ENCODE assay signal across 11 cellular contexts in the genomic region with DNA sequence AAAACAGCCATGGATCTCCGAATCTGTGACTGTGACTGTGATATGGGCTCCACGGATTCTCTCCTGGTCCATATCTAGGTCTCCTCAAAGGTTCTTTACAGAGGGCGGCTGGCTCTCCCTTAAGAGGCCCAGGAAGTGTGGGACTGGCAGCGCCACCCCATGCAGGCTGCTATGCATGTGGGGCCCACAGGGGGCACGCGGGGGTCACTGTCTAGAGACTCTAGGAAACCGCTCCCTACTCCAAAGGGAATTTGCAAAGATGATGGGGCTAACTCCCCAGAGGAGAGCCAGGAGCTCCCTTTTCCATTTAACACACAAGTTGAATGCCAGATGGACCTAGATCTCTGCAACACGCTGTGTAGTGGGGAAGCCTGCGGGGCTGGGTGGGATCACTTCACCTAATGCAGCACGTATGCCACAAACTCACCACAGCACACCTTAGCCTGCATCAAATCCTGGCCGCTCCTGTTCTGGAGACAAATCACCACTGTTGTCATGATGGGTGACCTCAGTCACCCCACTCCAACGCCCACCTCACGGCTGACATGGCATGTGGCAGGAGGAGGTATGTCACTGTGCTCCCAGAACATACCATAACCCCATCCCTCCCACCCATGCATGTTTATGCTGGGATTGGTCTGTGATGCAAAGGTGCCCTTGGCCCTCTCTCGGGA.
DNase-seq lines count a peak whose midpoint lies in the region; ATAC-seq, FAIRE-seq and TF ChIP-seq lines count a peak whose summit lies in the region.
"Had no signal": no experiment of that assay in that cellular context is flagged by ENCODE, and none has a peak within 500 bp of the region (broad histone marks: within the 10 kb centered on the region; RNA-seq: fewer than 3 reads in every experiment).

No MANE protein-coding gene starts in this region.

- H4K12ac ChIP-seq in trophoblast cell (ENCODE audit: low read depth, low read length), result no peak overlapping the region

- H3K18ac ChIP-seq in trophoblast cell (ENCODE audit: low read length), result peak overlapping the region; percentile 38

- no peak overlapping the region for H4K91ac ChIP-seq in trophoblast cell (ENCODE audit: low read depth, low read length)

- DNase-seq in left ventricle myocardium inferior (no peak), cardiac septum (ENCODE audit: low spot score) (no peak), esophagus squamous epithelium (lab: John Stamatoyannopoulos, UW) (no peak), trophoblast cell (no peak), upper lobe of right lung (no peak), glomerular visceral epithelial cell (ENCODE audit: extremely low spot score) (no peak), RPMI8226 (no peak), GM19239 (ENCODE audit: insufficient read length, low spot score) (no peak)
- DNase-seq: NCI-H187, NCI-H774 had no signal

- H3K9ac ChIP-seq in trophoblast cell (ENCODE audit: low read length), result no peak overlapping the region

- WGBS in esophagus squamous epithelium, 2 donors, result 77 to 91% methylated on average over 4 to 8 of the region's 14 CpGs
- WGBS in trophoblast cell (ENCODE audit: extremely low coverage, insufficient coverage, insufficient read length), result no CpG with 5 or more reads among the region's 14 CpGs

- peaks cover 2% of the 10 kb centered on the region for H3K79me1 ChIP-seq in trophoblast cell (ENCODE audit: low read length)

- H3K9me3 ChIP-seq in left ventricle myocardium inferior (replicated peaks) (no peaks in the 10 kb centered on the region), esophagus squamous epithelium (no peaks in the 10 kb centered on the region), trophoblast cell (ENCODE audit: insufficient read depth, low read depth, low read length) (peaks cover 2% of the 10 kb centered on the region), upper lobe of right lung (no peaks in the 10 kb centered on the region)
- H3K9me3 ChIP-seq: SJCRH30 had no signal

- H3K4ac ChIP-seq in trophoblast cell (ENCODE audit: low read depth, low read length), result peak overlapping the region; percentile 27

- no peaks in the 10 kb centered on the region for H3K27me3 ChIP-seq in left ventricle myocardium inferior (ENCODE audit: low read depth)
- H3K27me3 ChIP-seq in esophagus squamous epithelium, result no peaks in the 10 kb centered on the region
- no peaks in the 10 kb centered on the region for H3K27me3 ChIP-seq in trophoblast cell (ENCODE audit: insufficient read depth, low read length)
- no peaks in the 10 kb centered on the region for H3K27me3 ChIP-seq in upper lobe of right lung
- H3K27me3 ChIP-seq: SJCRH30 had no signal

- H3K14ac ChIP-seq in trophoblast cell (ENCODE audit: low read length), result no peak overlapping the region

- H4K8ac ChIP-seq in trophoblast cell (ENCODE audit: low read depth, low read length), result no peak overlapping the region

- intact Hi-C loops in left ventricle myocardium inferior (cut with micrococcal nuclease) (no loop called here), cardiac septum (cut with DNase I) (no loop called here), esophagus squamous epithelium (cut with DNase I) (no loop called here), upper lobe of right lung (cut with DNase I) (no loop called here)

- H3K4me1 ChIP-seq in left ventricle myocardium inferior (peaks cover 97% of the 10 kb centered on the region), esophagus squamous epithelium (peaks cover 22 to 98% (median 49%) of the 10 kb centered on the region in 3 donors), trophoblast cell (ENCODE audit: control insufficient read depth in 1 of 2, insufficient read depth in 2 of 2, low read length in 2 of 2) (peaks cover 10 to 22% of the 10 kb centered on the region in 2 experiments), upper lobe of right lung (peaks cover 83% of the 10 kb centered on the region)

- H3K36me3 ChIP-seq in left ventricle myocardium inferior (no peaks in the 10 kb centered on the region), esophagus squamous epithelium (peaks cover 0 to 56% (median 0%) of the 10 kb centered on the region in 3 donors), trophoblast cell (ENCODE audit: control insufficient read depth in 1 of 2, insufficient read depth in 2 of 2, low read length in 2 of 2) (peaks cover 20 to 31% of the 10 kb centered on the region in 2 experiments), upper lobe of right lung (no peaks in the 10 kb centered on the region)

- ATAC-seq in upper lobe of right lung, result no peak

- H3K79me2 ChIP-seq in trophoblast cell (ENCODE audit: control insufficient read depth, insufficient read depth, low read length, poor library complexity), result peaks cover 3% of the 10 kb centered on the region

- TF ChIP-seq POLR2A in esophagus squamous epithelium (IDR thresholded peaks at IDR 0.05), result no peak

- no peak for TF ChIP-seq CTCF in left ventricle myocardium inferior (IDR thresholded peaks at IDR 0.05; ENCODE audit: borderline replicate concordance)
- TF ChIP-seq CTCF in esophagus squamous epithelium (IDR thresholded peaks at IDR 0.05), result no peak
- TF ChIP-seq CTCF in upper lobe of right lung (IDR thresholded peaks at IDR 0.05), result no peak

- H2BK5ac ChIP-seq in trophoblast cell (ENCODE audit: low read depth, low read length, poor library complexity), result no peak overlapping the region

- no peak overlapping the region for H2BK12ac ChIP-seq in trophoblast cell (ENCODE audit: low read length)

- no peak overlapping the region for H2AK5ac ChIP-seq in trophoblast cell (ENCODE audit: low read length)

- FAIRE-seq in GM19239 (lab: Jason Lieb, UNC), result no peak

- no peak overlapping the region for H3K23ac ChIP-seq in trophoblast cell (ENCODE audit: low read length)

- H3K27ac ChIP-seq in left ventricle myocardium inferior (replicated peaks), result peak overlapping the region; percentile 94
- H3K27ac ChIP-seq in esophagus squamous epithelium, result peak overlapping the region; percentile 54 to 87 (median 84)
- no peak overlapping the region for H3K27ac ChIP-seq in trophoblast cell (ENCODE audit: low read depth, low read length)
- peak overlapping the region; percentile 80 for H3K27ac ChIP-seq in upper lobe of right lung

- peak overlapping the region; percentile 31 for H2AFZ ChIP-seq in trophoblast cell (ENCODE audit: insufficient read depth, low read length, poor library complexity)

- H3K4me3 ChIP-seq in left ventricle myocardium inferior (no peak overlapping the region), esophagus squamous epithelium (no peak overlapping the region), trophoblast cell (ENCODE audit: low read depth, low read length) (no peak overlapping the region), upper lobe of right lung (no peak overlapping the region)
- H3K4me3 ChIP-seq: SJCRH30 had no signal

- H3K4me2 ChIP-seq in trophoblast cell (ENCODE audit: low read length), result no peak overlapping the region

- no peak overlapping the region for H2BK120ac ChIP-seq in trophoblast cell (ENCODE audit: insufficient read depth, low read length, poor library complexity)
